1 cellular context compared by ENCODE assay signal in the genomic region with DNA sequence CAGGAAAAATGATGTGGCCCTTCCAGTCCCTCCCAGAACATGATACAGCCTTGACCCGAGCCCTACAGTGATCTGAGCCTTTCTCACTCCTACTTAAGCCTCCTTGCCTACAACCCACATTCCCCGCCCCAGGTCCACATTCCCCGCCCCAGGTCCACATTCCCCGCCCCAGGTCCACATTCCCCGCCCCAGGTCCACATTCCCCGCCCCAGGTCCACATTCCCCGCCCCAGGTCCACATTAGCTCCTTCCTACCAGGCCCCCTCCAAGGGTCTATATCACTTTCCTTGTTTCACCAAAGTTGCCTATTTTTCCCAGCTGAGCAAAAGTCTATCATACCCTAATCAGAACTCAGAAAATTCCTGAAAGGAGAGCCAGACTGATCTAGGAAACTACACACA. TPM values are rescaled to one million over a fixed set of nuclear protein-coding genes. Genes with fewer than 3 reads are reported as not detected.
"Had no signal": no experiment of that assay in that cellular context is flagged by ENCODE, and none has a peak within 500 bp of the region (broad histone marks: within the 10 kb centered on the region; RNA-seq: fewer than 3 reads in every experiment).

No MANE protein-coding gene starts in this region.

RNA-seq across cellular contexts. Expression of a gene that starts 2.3 kb away (rescaled TPM):
- total RNA-seq: glomerular endothelial cell had no signal
